ENCODE assay signal across 1 cellular context in the genomic region with DNA sequence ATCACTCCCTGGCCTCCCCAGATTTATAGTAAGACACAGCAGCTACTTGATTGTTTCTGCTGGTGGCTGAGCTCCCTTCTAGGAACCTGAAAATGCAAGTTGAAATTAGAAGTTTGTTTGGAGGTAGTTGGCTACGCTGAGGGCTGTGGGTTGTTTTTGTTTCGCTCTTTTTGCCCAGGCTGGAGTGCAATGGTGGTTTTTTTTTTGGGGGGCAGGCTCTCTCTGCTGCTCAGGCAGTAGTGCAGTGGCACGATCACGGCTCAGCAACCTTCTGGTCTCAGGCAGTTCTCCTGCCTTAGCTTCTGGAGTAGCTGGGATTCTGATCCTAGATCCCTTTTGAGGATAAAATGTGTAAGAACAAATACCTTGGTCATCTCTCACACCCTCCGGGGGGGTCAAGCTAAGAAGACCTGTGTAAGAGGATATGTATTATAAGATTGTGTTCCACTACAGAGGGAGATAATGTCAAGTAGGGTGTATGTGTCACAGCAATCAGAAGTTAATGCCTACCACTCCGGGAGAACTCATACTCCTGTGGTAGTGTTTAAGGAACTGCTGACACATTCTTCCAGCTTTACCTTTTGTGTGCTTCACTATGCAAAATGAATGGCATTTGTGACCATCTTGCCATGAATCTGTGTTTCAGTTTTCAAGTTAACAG.
TF ChIP-seq lines count a peak whose summit lies in the region.

No MANE protein-coding gene starts in this region.

TF ChIP-seq in GM23338, 12 proteins besides CTCF, POLR2A, EP300 and RAD21:
- TF ChIP-seq JUNB (IDR thresholded peaks at IDR 0.05; ENCODE audit: unreplicated experiment) (no peak), EZH2phosphoT487 (IDR thresholded peaks at IDR 0.05; ENCODE audit: unreplicated experiment) (no peak), REST (IDR thresholded peaks at IDR 0.05; ENCODE audit: unreplicated experiment) (no peak), ZNF331 (CRISPR knock-in tag; IDR thresholded peaks at IDR 0.05; ENCODE audit: low read depth) (no peak), EZH2 (IDR thresholded peaks at IDR 0.05; ENCODE audit: low read depth, unreplicated experiment) (no peak), NANOG (IDR thresholded peaks at IDR 0.05; ENCODE audit: borderline replicate concordance) (no peak), CREB1 (CRISPR knock-in tag; IDR thresholded peaks at IDR 0.05; ENCODE audit: low read depth) (no peak), ETS1 (IDR thresholded peaks at IDR 0.05) (no peak), POLR2AphosphoS5 (IDR thresholded peaks at IDR 0.05; ENCODE audit: low read depth) (no peak), STAT1 (IDR thresholded peaks at IDR 0.05; ENCODE audit: unreplicated experiment) (no peak), ZNF114 (CRISPR knock-in tag; IDR thresholded peaks at IDR 0.05) (no peak)
- TF ChIP-seq, protein P1, sequence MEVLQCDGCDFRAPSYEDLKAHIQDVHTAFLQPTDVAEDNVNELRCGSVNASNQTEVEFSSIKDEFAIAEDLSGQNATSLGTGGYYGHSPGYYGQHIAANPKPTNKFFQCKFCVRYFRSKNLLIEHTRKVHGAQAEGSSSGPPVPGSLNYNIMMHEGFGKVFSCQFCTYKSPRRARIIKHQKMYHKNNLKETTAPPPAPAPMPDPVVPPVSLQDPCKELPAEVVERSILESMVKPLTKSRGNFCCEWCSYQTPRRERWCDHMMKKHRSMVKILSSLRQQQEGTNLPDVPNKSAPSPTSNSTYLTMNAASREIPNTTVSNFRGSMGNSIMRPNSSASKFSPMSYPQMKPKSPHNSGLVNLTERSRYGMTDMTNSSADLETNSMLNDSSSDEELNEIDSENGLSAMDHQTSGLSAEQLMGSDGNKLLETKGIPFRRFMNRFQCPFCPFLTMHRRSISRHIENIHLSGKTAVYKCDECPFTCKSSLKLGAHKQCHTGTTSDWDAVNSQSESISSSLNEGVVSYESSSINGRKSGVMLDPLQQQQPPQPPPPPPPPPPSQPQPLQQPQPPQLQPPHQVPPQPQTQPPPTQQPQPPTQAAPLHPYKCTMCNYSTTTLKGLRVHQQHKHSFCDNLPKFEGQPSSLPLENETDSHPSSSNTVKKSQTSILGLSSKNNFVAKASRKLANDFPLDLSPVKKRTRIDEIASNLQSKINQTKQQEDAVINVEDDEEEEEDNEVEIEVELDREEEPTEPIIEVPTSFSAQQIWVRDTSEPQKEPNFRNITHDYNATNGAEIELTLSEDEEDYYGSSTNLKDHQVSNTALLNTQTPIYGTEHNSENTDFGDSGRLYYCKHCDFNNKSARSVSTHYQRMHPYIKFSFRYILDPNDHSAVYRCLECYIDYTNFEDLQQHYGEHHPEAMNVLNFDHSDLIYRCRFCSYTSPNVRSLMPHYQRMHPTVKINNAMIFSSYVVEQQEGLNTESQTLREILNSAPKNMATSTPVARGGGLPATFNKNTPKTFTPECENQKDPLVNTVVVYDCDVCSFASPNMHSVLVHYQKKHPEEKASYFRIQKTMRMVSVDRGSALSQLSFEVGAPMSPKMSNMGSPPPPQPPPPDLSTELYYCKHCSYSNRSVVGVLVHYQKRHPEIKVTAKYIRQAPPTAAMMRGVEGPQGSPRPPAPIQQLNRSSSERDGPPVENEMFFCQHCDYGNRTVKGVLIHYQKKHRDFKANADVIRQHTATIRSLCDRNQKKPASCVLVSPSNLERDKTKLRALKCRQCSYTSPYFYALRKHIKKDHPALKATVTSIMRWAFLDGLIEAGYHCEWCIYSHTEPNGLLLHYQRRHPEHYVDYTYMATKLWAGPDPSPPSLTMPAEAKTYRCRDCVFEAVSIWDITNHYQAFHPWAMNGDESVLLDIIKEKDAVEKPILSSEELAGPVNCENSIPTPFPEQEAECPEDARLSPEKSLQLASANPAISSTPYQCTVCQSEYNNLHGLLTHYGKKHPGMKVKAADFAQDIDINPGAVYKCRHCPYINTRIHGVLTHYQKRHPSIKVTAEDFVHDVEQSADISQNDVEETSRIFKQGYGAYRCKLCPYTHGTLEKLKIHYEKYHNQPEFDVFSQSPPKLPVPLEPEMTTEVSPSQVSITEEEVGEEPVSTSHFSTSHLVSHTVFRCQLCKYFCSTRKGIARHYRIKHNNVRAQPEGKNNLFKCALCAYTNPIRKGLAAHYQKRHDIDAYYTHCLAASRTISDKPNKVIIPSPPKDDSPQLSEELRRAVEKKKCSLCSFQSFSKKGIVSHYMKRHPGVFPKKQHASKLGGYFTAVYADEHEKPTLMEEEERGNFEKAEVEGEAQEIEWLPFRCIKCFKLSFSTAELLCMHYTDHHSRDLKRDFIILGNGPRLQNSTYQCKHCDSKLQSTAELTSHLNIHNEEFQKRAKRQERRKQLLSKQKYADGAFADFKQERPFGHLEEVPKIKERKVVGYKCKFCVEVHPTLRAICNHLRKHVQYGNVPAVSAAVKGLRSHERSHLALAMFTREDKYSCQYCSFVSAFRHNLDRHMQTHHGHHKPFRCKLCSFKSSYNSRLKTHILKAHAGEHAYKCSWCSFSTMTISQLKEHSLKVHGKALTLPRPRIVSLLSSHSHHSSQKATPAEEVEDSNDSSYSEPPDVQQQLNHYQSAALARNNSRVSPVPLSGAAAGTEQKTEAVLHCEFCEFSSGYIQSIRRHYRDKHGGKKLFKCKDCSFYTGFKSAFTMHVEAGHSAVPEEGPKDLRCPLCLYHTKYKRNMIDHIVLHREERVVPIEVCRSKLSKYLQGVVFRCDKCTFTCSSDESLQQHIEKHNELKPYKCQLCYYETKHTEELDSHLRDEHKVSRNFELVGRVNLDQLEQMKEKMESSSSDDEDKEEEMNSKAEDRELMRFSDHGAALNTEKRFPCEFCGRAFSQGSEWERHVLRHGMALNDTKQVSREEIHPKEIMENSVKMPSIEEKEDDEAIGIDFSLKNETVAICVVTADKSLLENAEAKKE (CRISPR knock-in tag; IDR thresholded peaks at IDR 0.05), result no peak
